In genomic region chr13:41651413-41652068, GRCh38 we compare ENCODE assay signal across 17 cellular contexts.
A peak's percentile ranks its signal among the peaks of the same experiment; 100 is the strongest.
DNase-seq lines count a peak whose midpoint lies in the region; ATAC-seq and TF ChIP-seq lines count a peak whose summit lies in the region.
"Had no signal": no experiment of that assay in that cellular context is flagged by ENCODE, and none has a peak within 500 bp of the region (broad histone marks: within the 10 kb centered on the region; RNA-seq: fewer than 3 reads in every experiment).

No MANE protein-coding gene starts in this region.

- POLR2A ChIA-PET in OCI-LY7 (lab: Charles Lee): interaction anchor here (0.6 to 2.4 kb wide), 9 partner anchors 8 to 271 kb away, joined by 3 to 15 read pairs (median 5); no protein-coding TSS in a partner anchor

- WGBS in thymus: 96% methylated on average over 1 of the region's 1 CpG

- no peaks in the 10 kb centered on the region for H3K36me3 ChIP-seq in OCI-LY7 (ENCODE audit: insufficient read depth, low read length)
- no peaks in the 10 kb centered on the region for H3K36me3 ChIP-seq in thymus (ENCODE audit: control insufficient read depth, insufficient read depth)
- H3K36me3 ChIP-seq in Peyer's patch: no peaks in the 10 kb centered on the region
- H3K36me3 ChIP-seq: ovary had no signal

- H3K79me2 ChIP-seq in OCI-LY7 (ENCODE audit: insufficient read depth, low read depth, low read length): no peaks in the 10 kb centered on the region

- H2AFZ ChIP-seq in OCI-LY7 (ENCODE audit: low read length): peak overlapping the region; percentile 81

- H3K27ac ChIP-seq in OCI-LY7 (ENCODE audit: low read depth, low read length, poor library complexity, severe bottlenecking) (peak overlapping the region; percentile 62), thymus (ENCODE audit: low read depth) (peak overlapping the region; percentile 38), Peyer's patch (no peak overlapping the region)
- H3K27ac ChIP-seq: coronary artery, ovary had no signal

- DNase-seq in SIG-M5 treated with dmso at 0.1 percent for 504 hours (lab: John Stamatoyannopoulos, UW; ENCODE audit: unreplicated experiment): peak; percentile 23
- DNase-seq in SIG-M5 (lab: John Stamatoyannopoulos, UW): no peak
- DNase-seq in OCI-LY7 (ENCODE audit: low spot score): no peak
- peak; percentile 55 for DNase-seq in fibroblast of pulmonary artery (ENCODE audit: low read depth)
- DNase-seq in Peyer's patch: no peak
- no peak for DNase-seq in Ammon's horn (ENCODE audit: low spot score)
- DNase-seq: 8988T; activated CD4-positive, CD25-positive, alpha-beta regulatory T cell; activated T-cell treated with anti-CD3 and anti-CD28 coated beads, Interleukin-2, amount 50 U/mL, for 72 hours; C1 segment of cervical spinal cord; NCI-H748 treated with DMSO at 0.1 percent for 48 hours; ovary; stimulated activated CD4-positive, alpha-beta T cell treated with anti-CD3 and anti-CD28 coated beads, Interleukin-2, amount 100 ng/mL, for 48 hours had no signal

- no peaks in the 10 kb centered on the region for H4K20me1 ChIP-seq in OCI-LY7 (ENCODE audit: insufficient read depth, low read length)

- peaks cover 54% of the 10 kb centered on the region for H3K4me1 ChIP-seq in OCI-LY7 (ENCODE audit: insufficient read depth, low read length, poor library complexity, severe bottlenecking)
- peaks cover 4% of the 10 kb centered on the region for H3K4me1 ChIP-seq in thymus (ENCODE audit: control insufficient read depth, insufficient read depth, low read length)
- no peaks in the 10 kb centered on the region for H3K4me1 ChIP-seq in Peyer's patch

- H3K9me3 ChIP-seq in OCI-LY7 (ENCODE audit: low read length) (no peaks in the 10 kb centered on the region; the same call in 1 of the 2 replicates), thymus (ENCODE audit: control insufficient read depth) (no peaks in the 10 kb centered on the region), Peyer's patch (no peaks in the 10 kb centered on the region)
- H3K9me3 ChIP-seq: ovary had no signal

- ATAC-seq in HG02885 (IDR thresholded peaks at IDR 0.05; ENCODE audit: poor library complexity, unreplicated experiment): no peak
- ATAC-seq: activated naive CD4-positive, alpha-beta T cell treated with anti-CD3 and anti-CD28 coated beads, Interleukin-2, amount 50 U/mL, for 72 hours; activated T-cell treated with anti-CD3 and anti-CD28 coated beads, Interleukin-2, amount 50 U/mL, for 72 hours had no signal

- CTCF ChIA-PET in OCI-LY7 (lab: Charles Lee; ENCODE audit: unreplicated experiment): interaction anchor here (0.6 to 1.8 kb wide), 2 partner anchors 192 to 454 kb away, joined by 8 to 13 read pairs; no protein-coding TSS in a partner anchor

- no peak for TF ChIP-seq POLR2A in Peyer's patch (IDR thresholded peaks at IDR 0.05)

- intact Hi-C loops in OCI-LY7 (cut with micrococcal nuclease; ENCODE audit: unreplicated experiment): loop anchor here (1.0 to 10.0 kb wide), 6 partner anchors 148 to 577 kb away; no protein-coding TSS in a partner anchor

- H3K4me3 ChIP-seq in OCI-LY7 (ENCODE audit: low read depth, low read length, poor library complexity, severe bottlenecking): no peak overlapping the region
- no peak overlapping the region for H3K4me3 ChIP-seq in fibroblast of pulmonary artery (replicated peaks; ENCODE audit: low read depth, low read length)
- no peak overlapping the region for H3K4me3 ChIP-seq in thymus (ENCODE audit: low read length)
- H3K4me3 ChIP-seq in Peyer's patch: no peak overlapping the region
- H3K4me3 ChIP-seq: coronary artery, ovary had no signal

- no peaks in the 10 kb centered on the region for H3K9me2 ChIP-seq in OCI-LY7 (ENCODE audit: insufficient read depth, low read length)

- TF ChIP-seq CTCF in OCI-LY7 (conservative IDR thresholded peaks at IDR 0.05; ENCODE audit: low read length): no peak
- TF ChIP-seq CTCF in fibroblast of pulmonary artery (IDR thresholded peaks at IDR 0.05; ENCODE audit: low read length, missing control alignments): no peak
- TF ChIP-seq CTCF in Peyer's patch (IDR thresholded peaks at IDR 0.05): no peak

- no TSS peak for BruUV-seq in OCI-LY7 (replicated peaks; lab: Mats Ljungman, UMichigan)

- H3K27me3 ChIP-seq in thymus (ENCODE audit: control insufficient read depth, insufficient read depth) (no peaks in the 10 kb centered on the region), Peyer's patch (no peaks in the 10 kb centered on the region)
- H3K27me3 ChIP-seq: ovary had no signal

- H3K4me2 ChIP-seq in OCI-LY7 (ENCODE audit: low read length): peak overlapping the region; percentile 31

Comparison
In these comparisons a context has a peak if more than half of its experiments do, and no peak if none do; other contexts are left out.
1. DNase-seq: peak in SIG-M5 treated with dmso at 0.1 percent for 504 hours (single experiment) and fibroblast of pulmonary artery (single experiment); none in SIG-M5 (single experiment), OCI-LY7 (single experiment), Peyer's patch (0 of 3) and Ammon's horn (single experiment).
2. H3K27ac ChIP-seq: peak in OCI-LY7 (single experiment) and thymus (single experiment); none in Peyer's patch (0 of 4).